ENCODE assay signal across 18 cellular contexts in the genomic region with DNA sequence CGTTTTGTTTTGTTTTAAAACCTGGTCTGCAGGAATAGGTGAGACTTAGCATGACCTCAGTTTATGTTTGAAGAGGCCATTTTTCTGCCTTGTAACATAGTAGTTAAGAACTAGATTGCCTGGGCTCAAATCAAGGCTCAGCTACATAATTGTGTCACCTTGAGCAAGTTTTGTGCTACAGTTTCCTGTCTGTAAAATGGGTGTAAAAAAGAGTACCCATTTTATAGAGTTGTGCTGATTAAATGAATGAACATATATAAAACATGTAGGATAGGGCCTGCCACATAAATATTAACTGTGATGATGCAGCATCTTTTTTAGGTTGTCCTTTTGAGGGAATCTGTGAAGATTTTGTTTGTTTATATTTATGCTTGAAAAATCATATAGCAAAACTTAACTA. TPM values are rescaled to one million over a fixed set of nuclear protein-coding genes. Genes with fewer than 3 reads are reported as not detected.
DNase-seq lines count a peak whose midpoint lies in the region; ATAC-seq and TF ChIP-seq lines count a peak whose summit lies in the region.
"Had no signal": no experiment of that assay in that cellular context is flagged by ENCODE, and none has a peak within 500 bp of the region (broad histone marks: within the 10 kb centered on the region; RNA-seq: fewer than 3 reads in every experiment).

No MANE protein-coding gene starts in this region.

- peaks cover 56% of the 10 kb centered on the region for H3K36me3 Mint-ChIP-seq in CD4-positive, alpha-beta T cell (ENCODE audit: low read depth)
- peaks cover 35% of the 10 kb centered on the region for H3K36me3 Mint-ChIP-seq in activated CD4-positive, alpha-beta memory T cell treated with anti-CD3 and anti-CD28 coated beads for 36 hours
- H3K36me3 Mint-ChIP-seq in effector memory CD8-positive, alpha-beta T cell (ENCODE audit: insufficient read depth): peaks cover 23% of the 10 kb centered on the region

- H3K9me3 ChIP-seq in CD4-positive, alpha-beta T cell (ENCODE audit: control insufficient read depth, low read length): no peaks in the 10 kb centered on the region
- no peaks in the 10 kb centered on the region for H3K9me3 ChIP-seq in DND-41 (ENCODE audit: insufficient read depth, low read length, severe bottlenecking)
- H3K9me3 ChIP-seq: thoracic aorta had no signal

- H3K27ac Mint-ChIP-seq in CD4-positive, alpha-beta T cell: peak overlapping the region; percentile 64
- H3K27ac Mint-ChIP-seq in activated CD4-positive, alpha-beta memory T cell treated with anti-CD3 and anti-CD28 coated beads for 36 hours: peak overlapping the region; percentile 40
- H3K27ac Mint-ChIP-seq in effector memory CD8-positive, alpha-beta T cell: peak overlapping the region in 1 of 2 donors; percentile 41
- H3K27ac Mint-ChIP-seq: B cell, neural progenitor cell had no signal

- intact Hi-C loops in CD4-positive, alpha-beta T cell (cut with DNase I, micrococcal nuclease): loop anchor here (5.0 to 10.0 kb wide), 2 partner anchors 33 to 835 kb away; partner anchors contain the start of gene FBXL14 (in 1 of the 2)
- intact Hi-C loops in activated CD4-positive, alpha-beta memory T cell treated with anti-CD3 and anti-CD28 coated beads for 36 hours (cut with micrococcal nuclease): no loop called here

- peak overlapping the region; percentile 77 for H3K4me3 Mint-ChIP-seq in CD4-positive, alpha-beta T cell
- H3K4me3 Mint-ChIP-seq in activated CD4-positive, alpha-beta memory T cell treated with anti-CD3 and anti-CD28 coated beads for 36 hours: peak overlapping the region; percentile 48
- H3K4me3 Mint-ChIP-seq in effector memory CD8-positive, alpha-beta T cell: peak overlapping the region; percentile 12 to 63
- H3K4me3 Mint-ChIP-seq: B cell, neural progenitor cell had no signal

- H3K4me1 Mint-ChIP-seq in CD4-positive, alpha-beta T cell (ENCODE audit: low read depth): peaks cover 75% of the 10 kb centered on the region
- H3K4me1 Mint-ChIP-seq in activated CD4-positive, alpha-beta memory T cell treated with anti-CD3 and anti-CD28 coated beads for 36 hours (ENCODE audit: low read depth): peaks cover 58% of the 10 kb centered on the region
- H3K4me1 Mint-ChIP-seq in effector memory CD8-positive, alpha-beta T cell (ENCODE audit: low read depth in 2 of 2): peaks cover 16 to 30% of the 10 kb centered on the region in 2 donors

- TF ChIP-seq CTCF in CD4-positive, alpha-beta T cell (IDR thresholded peaks at IDR 0.05): no peak
- no peak for TF ChIP-seq CTCF in DND-41 (IDR thresholded peaks at IDR 0.05; ENCODE audit: borderline replicate concordance, extremely low read depth, low read length, poor library complexity, severe bottlenecking)

- H4K20me1 ChIP-seq in DND-41 (ENCODE audit: insufficient read depth, low read length): peaks cover 78% of the 10 kb centered on the region

- POLR2A ChIA-PET in CD4-positive, alpha-beta T cell (lab: Charles Lee): interaction anchor here (0.6 to 2.1 kb wide), 9 partner anchors 9 to 959 kb away, joined by 3 to 15 read pairs (median 4); no protein-coding TSS in a partner anchor
- POLR2A ChIA-PET in activated CD4-positive, alpha-beta memory T cell treated with anti-CD3 and anti-CD28 coated beads for 36 hours (lab: Charles Lee): interaction anchor here (1.2 to 1.3 kb wide), 2 partner anchors 18 to 21 kb away, joined by 3 read pairs; no protein-coding TSS in a partner anchor

- H3K4me1 ChIP-seq in DND-41 (ENCODE audit: insufficient read depth, low read length): peaks cover 49% of the 10 kb centered on the region
- H3K4me1 ChIP-seq: foreskin keratinocyte had no signal

- ATAC-seq in CD4-positive, alpha-beta T cell (ENCODE audit: poor library complexity): no peak
- no peak for ATAC-seq in DND-41 (ENCODE audit: insufficient read depth, low read depth)
- no peak for ATAC-seq in effector memory CD8-positive, alpha-beta T cell (replicated peaks)
- ATAC-seq: foreskin keratinocyte had no signal

- peak overlapping the region in 1 of 2 experiments; percentile 17; a peak in 1 of 4 replicates for H3K4me3 ChIP-seq in DND-41 (ENCODE audit: low read depth in 1 of 2, low read length in 2 of 2)
- H3K4me3 ChIP-seq: neural progenitor cell, thoracic aorta had no signal

- peaks cover 100% of the 10 kb centered on the region for H3K79me2 ChIP-seq in DND-41 (ENCODE audit: insufficient read depth, low read length)

- no peaks in the 10 kb centered on the region for H3K27me3 Mint-ChIP-seq in CD4-positive, alpha-beta T cell
- no peaks in the 10 kb centered on the region for H3K27me3 Mint-ChIP-seq in activated CD4-positive, alpha-beta memory T cell treated with anti-CD3 and anti-CD28 coated beads for 36 hours
- H3K27me3 Mint-ChIP-seq in effector memory CD8-positive, alpha-beta T cell: no peaks in the 10 kb centered on the region
- H3K27me3 Mint-ChIP-seq: B cell had no signal

- CTCF ChIA-PET in CD4-positive, alpha-beta T cell (lab: Charles Lee): interaction anchor here (0.5 to 2.6 kb wide), 4 partner anchors 8 to 125 kb away, joined by 3 to 10 read pairs (median 4); no protein-coding TSS in a partner anchor
- CTCF ChIA-PET in activated CD4-positive, alpha-beta memory T cell treated with anti-CD3 and anti-CD28 coated beads for 36 hours (lab: Charles Lee): interaction anchor here (0.9 to 6.1 kb wide), 8 partner anchors 8 to 189 kb away, joined by 3 to 43 read pairs (median 8); no protein-coding TSS in a partner anchor

- H2AFZ ChIP-seq in DND-41 (ENCODE audit: low read depth, low read length): no peak overlapping the region
- H2AFZ ChIP-seq: neural progenitor cell had no signal

- H3K36me3 ChIP-seq in DND-41 (ENCODE audit: insufficient read depth, low read length): peaks cover 43% of the 10 kb centered on the region

- no peaks in the 10 kb centered on the region for H3K27me3 ChIP-seq in CD4-positive, alpha-beta T cell (ENCODE audit: control insufficient read depth, insufficient read depth, low read length)
- H3K27me3 ChIP-seq in DND-41 (ENCODE audit: insufficient read depth, low read length, poor library complexity): no peaks in the 10 kb centered on the region
- H3K27me3 ChIP-seq: foreskin keratinocyte, neural progenitor cell had no signal

- no peak overlapping the region for H3K27ac ChIP-seq in CD4-positive, alpha-beta T cell (ENCODE audit: low read depth, low read length)
- H3K27ac ChIP-seq in DND-41 (ENCODE audit: low read length): no peak overlapping the region
- H3K27ac ChIP-seq: epithelial cell of prostate, foreskin keratinocyte, neural progenitor cell, thoracic aorta had no signal

- no peak for DNase-seq in CD4-positive, alpha-beta T cell
- DNase-seq in DND-41 (no peak), LoVo (ENCODE audit: low spot score) (no peak), iPS-NIHi7 (ENCODE audit: extremely low spot score) (no peak), NCI-H1105 (lab: John Stamatoyannopoulos, UW) (no peak)
- no peak for DNase-seq in activated CD4-positive, alpha-beta memory T cell treated with anti-CD3 and anti-CD28 coated beads for 36 hours
- DNase-seq in effector memory CD8-positive, alpha-beta T cell: no peak
- DNase-seq: DMS 273 treated with DMSO at 0.1 percent for 48 hours, foreskin keratinocyte, GF-D8, Kasumi-1, NCI-H1417 treated with DMSO at 0.1 percent for 48 hours, NCI-H82, RPMI8226 had no signal

- no peak overlapping the region; the same call in 1 of the 2 replicates for H3K9ac ChIP-seq in DND-41 (ENCODE audit: low read depth, low read length)
- H3K9ac ChIP-seq: neural progenitor cell had no signal

- no peaks in the 10 kb centered on the region for H3K9me3 Mint-ChIP-seq in CD4-positive, alpha-beta T cell
- no peaks in the 10 kb centered on the region for H3K9me3 Mint-ChIP-seq in activated CD4-positive, alpha-beta memory T cell treated with anti-CD3 and anti-CD28 coated beads for 36 hours
- no peaks in the 10 kb centered on the region for H3K9me3 Mint-ChIP-seq in effector memory CD8-positive, alpha-beta T cell

- peak overlapping the region; percentile 89 for H3K4me2 ChIP-seq in DND-41 (ENCODE audit: insufficient read depth, low read length)
- H3K4me2 ChIP-seq: neural progenitor cell had no signal

RNA-seq across cellular contexts. Expression of gene WNK1, which starts 7.2 kb away (rescaled TPM):
- total RNA-seq in CD4-positive, alpha-beta T cell: 100 to 1,000 TPM; 193 to 198 TPM
- 100 to 1,000 TPM; 139 to 140 TPM for total RNA-seq in activated CD4-positive, alpha-beta memory T cell treated with anti-CD3 and anti-CD28 coated beads for 36 hours
